In genomic region chr19:48578891-48579290, GRCh38 we compare ENCODE assay signal across 22 cellular contexts. TPM values are rescaled to one million over a fixed set of nuclear protein-coding genes. Genes with fewer than 3 reads are reported as not detected.
DNase-seq lines count a peak whose midpoint lies in the region; ATAC-seq, FAIRE-seq and TF ChIP-seq lines count a peak whose summit lies in the region.
"Had no signal": no experiment of that assay in that cellular context is flagged by ENCODE, and none has a peak within 500 bp of the region (broad histone marks: within the 10 kb centered on the region; RNA-seq: fewer than 3 reads in every experiment).

No MANE protein-coding gene starts in this region.

- ATAC-seq in left colon (peak; percentile 81), GM18861 (IDR thresholded peaks at IDR 0.05; ENCODE audit: unreplicated experiment) (no peak)

- H3K27me3 Mint-ChIP-seq in HFFc6 (ENCODE audit: insufficient read depth) (no peaks in the 10 kb centered on the region; the same call in 1 of the 2 replicates), astrocyte (ENCODE audit: low read depth, unreplicated experiment) (peaks cover 4% of the 10 kb centered on the region)
- H3K27me3 Mint-ChIP-seq: CD4-positive, alpha-beta T cell had no signal

- H3K4me2 ChIP-seq in astrocyte (ENCODE audit: low read length): no peak overlapping the region
- H3K4me2 ChIP-seq: BLaER1 had no signal

- H3K27me3 ChIP-seq in astrocyte (ENCODE audit: insufficient read depth, low read length): no peaks in the 10 kb centered on the region
- H3K27me3 ChIP-seq: BLaER1 had no signal

- no peak overlapping the region for H3K4me3 ChIP-seq in astrocyte (ENCODE audit: insufficient read depth, low read depth, low read length)
- H3K4me3 ChIP-seq: BLaER1 had no signal

- H3K4me1 Mint-ChIP-seq in HFFc6 (ENCODE audit: low read depth): peaks cover 14% of the 10 kb centered on the region
- H3K4me1 Mint-ChIP-seq in astrocyte (ENCODE audit: low read depth, unreplicated experiment): peaks cover 1% of the 10 kb centered on the region

- H4K20me1 ChIP-seq in astrocyte (ENCODE audit: insufficient read depth, low read length): no peaks in the 10 kb centered on the region
- H4K20me1 ChIP-seq: BLaER1 had no signal

- intact Hi-C loops in left colon (cut with DNase I, micrococcal nuclease): no loop called here

- H2AFZ ChIP-seq in astrocyte (ENCODE audit: low read depth, low read length): no peak overlapping the region

- TF ChIP-seq CTCF in HFFc6 (IDR thresholded peaks at IDR 0.05): no peak
- no peak for TF ChIP-seq CTCF in astrocyte (IDR thresholded peaks at IDR 0.05; ENCODE audit: insufficient read depth, low read depth, low read length)

- H3K27ac Mint-ChIP-seq in HFFc6 (no peak overlapping the region), astrocyte (ENCODE audit: unreplicated experiment) (peak overlapping the region; percentile 47)
- H3K27ac Mint-ChIP-seq: CD4-positive, alpha-beta T cell had no signal

- H3K36me3 Mint-ChIP-seq in HFFc6 (ENCODE audit: low read depth) (no peaks in the 10 kb centered on the region), astrocyte (ENCODE audit: low read depth, unreplicated experiment) (no peaks in the 10 kb centered on the region)

- DNase-seq in HFFc6 (peak; percentile 47), astrocyte (ENCODE audit: low read depth) (peak; percentile 31), left colon (no peak), H54 (ENCODE audit: insufficient read length, low spot score) (no peak), amniotic stem cell (lab: John Stamatoyannopoulos, UW) (no peak)
- no peak for DNase-seq in stimulated activated CD4-positive, alpha-beta T cell treated with anti-CD3 and anti-CD28 coated beads, Interleukin-12 subunit alpha, Interleukin-12 subunit beta, amount 100 ng/mL, for 4 hours
- DNase-seq: Calu3; CD4-positive, alpha-beta T cell; GF-D8; H7; KG1; NCI-H1694; NCI-H2081; NCI-H2171 treated with DMSO at 0.1 percent for 48 hours; NCI-H524 treated with DMSO at 0.1 percent for 48 hours; OCI-M1; Right ventricle myocardium superior had no signal

- H3K4me3 Mint-ChIP-seq in HFFc6 (no peak overlapping the region), astrocyte (ENCODE audit: unreplicated experiment) (no peak overlapping the region)
- H3K4me3 Mint-ChIP-seq: CD4-positive, alpha-beta T cell had no signal

- H3K27ac ChIP-seq in astrocyte (ENCODE audit: low read depth, low read length): no peak overlapping the region
- H3K27ac ChIP-seq: BLaER1, HL-60 had no signal

- H3K9ac ChIP-seq in astrocyte (ENCODE audit: low read length): no peak overlapping the region
- H3K9ac ChIP-seq: BLaER1 had no signal

- no peak for TF ChIP-seq POLR2A in H54 (IDR thresholded peaks at IDR 0.05; ENCODE audit: low read depth, low read length)

- no peaks in the 10 kb centered on the region for H3K79me2 ChIP-seq in astrocyte (ENCODE audit: insufficient read depth, low read length)

- H3K9me3 Mint-ChIP-seq in HFFc6 (no peaks in the 10 kb centered on the region), astrocyte (ENCODE audit: unreplicated experiment) (no peaks in the 10 kb centered on the region)
- H3K9me3 Mint-ChIP-seq: CD4-positive, alpha-beta T cell had no signal

- FAIRE-seq in astrocyte (lab: Jason Lieb, UNC) (no peak), H54 (lab: Jason Lieb, UNC) (no peak)

- no peaks in the 10 kb centered on the region for H3K36me3 ChIP-seq in astrocyte (ENCODE audit: insufficient read depth, low read length)
- H3K36me3 ChIP-seq: BLaER1 had no signal

- peaks cover under 1% of the 10 kb centered on the region for H3K4me1 ChIP-seq in astrocyte (ENCODE audit: insufficient read depth, low read length)

- H3K9me3 ChIP-seq in astrocyte (ENCODE audit: insufficient read depth, low read depth, low read length): no peaks in the 10 kb centered on the region
- H3K9me3 ChIP-seq: BLaER1 had no signal

RNA-seq across cellular contexts. Expression of gene SULT2B1, which starts 26.9 kb away (rescaled TPM):
- under 1 TPM in 1 of 6 experiments, not detected in 5; 0.33 TPM for total RNA-seq in HFFc6 (2021; fragmentation: NEBNext Ultra II Directional; extraction: Animal tissue kit (Norgen Biotek cat#: 25700))
- total RNA-seq in astrocyte: 0.31 TPM in 1 of 2 replicates, not detected in the other
- under 1 TPM; 0.87 to 0.89 TPM for total RNA-seq in left colon
- total RNA-seq: Calu3; CD4-positive, alpha-beta T cell; Daoy; HT1080 had no signal

RNA-seq across cellular contexts. Expression of gene SPACA4, which starts 27.7 kb away (rescaled TPM):
- total RNA-seq in HFFc6 (2021; fragmentation: NEBNext Ultra II Directional; extraction: Animal tissue kit (Norgen Biotek cat#: 25700)): not detected
- total RNA-seq in astrocyte (not detected in 2 replicates), left colon (not detected)
- total RNA-seq: Calu3; CD4-positive, alpha-beta T cell; Daoy; H7; HT1080; Right ventricle myocardium superior had no signal

RNA-seq across cellular contexts. Expression of gene FAM83E, which starts 36.0 kb away (rescaled TPM):
- total RNA-seq in HFFc6 (2021; fragmentation: NEBNext Ultra II Directional; extraction: Animal tissue kit (Norgen Biotek cat#: 25700)): under 1 TPM; 0.23 to 0.99 (median 0.54) TPM
- total RNA-seq in astrocyte: 1.3 and 1.7 TPM in 2 replicates
- total RNA-seq in left colon: 100 to 1,000 TPM; 180 to 247 TPM
- total RNA-seq: Daoy, HT1080, Right ventricle myocardium superior had no signal

RNA-seq across cellular contexts. Expression of gene RPL18, which starts 40.1 kb away (rescaled TPM):
- 1,000 to 10,000 TPM; 1,359 to 1,448 (median 1,407) TPM for total RNA-seq in HFFc6 (2021; fragmentation: NEBNext Ultra II Directional; extraction: Animal tissue kit (Norgen Biotek cat#: 25700))
- total RNA-seq in astrocyte: 1,046 and 1,102 TPM in 2 replicates
- 1,000 to 10,000 TPM; 1,328 to 1,333 TPM for total RNA-seq in left colon

RNA-seq across cellular contexts. Expression of gene SPHK2, which starts 40.4 kb away (rescaled TPM):
- total RNA-seq in HFFc6 (2021; fragmentation: NEBNext Ultra II Directional; extraction: Animal tissue kit (Norgen Biotek cat#: 25700)): 10 to 100 TPM; 20.1 to 34.0 (median 23.4) TPM
- total RNA-seq in astrocyte (25.4 and 29.4 TPM in 2 replicates), left colon (10 to 100 TPM; 45.1 to 51.0 TPM)

Comparison
In these comparisons a context has a peak if more than half of its experiments do, and no peak if none do; other contexts are left out.
1. DNase-seq: peak in HFFc6 (single experiment) and astrocyte (single experiment); none in left colon (0 of 2), H54 (single experiment), amniotic stem cell (single experiment) and stimulated activated CD4-positive, alpha-beta T cell treated with anti-CD3 and anti-CD28 coated beads, Interleukin-12 subunit alpha, Interleukin-12 subunit beta, amount 100 ng/mL, for 4 hours (single experiment).
2. RNA of gene FAM83E, which starts 36.0 kb away (total RNA-seq): 180 to 247 TPM in left colon; 1.3 to 1.7 TPM in astrocyte and 0.23 to 0.99 TPM in HFFc6; every median in the first group is over 10 times any median in the second.